Comparison of ENCODE assay signal across 1 cellular context in genomic region chr5:113252066-113252465, GRCh38.
TF ChIP-seq lines count a peak whose summit lies in the region.

No MANE protein-coding gene starts in this region.

TF ChIP-seq in IMR-90, 13 proteins besides CTCF, POLR2A, EP300 and RAD21:
- no peak for TF ChIP-seq MAFK (IDR thresholded peaks at IDR 0.05; ENCODE audit: low read depth, low read length)
- no peak for TF ChIP-seq MXI1 (IDR thresholded peaks at IDR 0.05; ENCODE audit: borderline replicate concordance, low read depth, low read length)
- TF ChIP-seq FOS (IDR thresholded peaks at IDR 0.05; ENCODE audit: low read depth, low read length) = no peak
- no peak for TF ChIP-seq ELK1 (IDR thresholded peaks at IDR 0.05; ENCODE audit: borderline replicate concordance, low read depth, low read length)
- no peak for TF ChIP-seq SMC3 (IDR thresholded peaks at IDR 0.05; ENCODE audit: low read depth, low read length)
- TF ChIP-seq CEBPB (IDR thresholded peaks at IDR 0.05; ENCODE audit: low read depth, low read length) = no peak
- no peak for TF ChIP-seq RCOR1 (IDR thresholded peaks at IDR 0.05; ENCODE audit: insufficient replicate concordance, low read length)
- no peak for TF ChIP-seq NFE2L2 (IDR thresholded peaks at IDR 0.05; ENCODE audit: low read depth, low read length)
- no peak for TF ChIP-seq BHLHE40 (IDR thresholded peaks at IDR 0.05; ENCODE audit: low read depth, low read length)
- no peak for TF ChIP-seq USF2 (IDR thresholded peaks at IDR 0.05; ENCODE audit: low read depth, low read length)
